ENCODE assay signal across 23 cellular contexts in the genomic region with DNA sequence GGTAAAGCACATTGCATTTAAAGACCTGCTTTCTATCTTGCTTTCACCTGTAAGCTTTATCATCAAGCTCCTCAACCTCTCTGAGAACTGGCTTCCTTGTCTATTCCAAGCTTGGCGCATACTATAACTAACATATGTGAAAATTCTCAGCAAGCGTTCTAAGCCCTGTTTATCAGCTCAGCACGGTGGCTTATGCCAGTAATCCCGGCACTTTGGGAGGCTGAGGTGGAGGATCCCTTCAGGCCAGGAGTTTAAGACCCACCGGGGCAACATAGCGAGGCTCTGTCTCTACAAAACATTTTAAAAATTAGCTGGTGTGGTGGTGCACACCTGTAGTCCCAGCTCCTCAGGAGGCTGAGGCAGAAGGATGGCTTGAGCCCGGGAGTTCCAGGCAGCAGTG.
"Had no signal": no experiment of that assay in that cellular context is flagged by ENCODE, and none has a peak within 500 bp of the region (broad histone marks: within the 10 kb centered on the region; RNA-seq: fewer than 3 reads in every experiment).

No MANE protein-coding gene starts in this region.

- H3K27me3 ChIP-seq: heart left ventricle, spleen, testis, tibial nerve, upper lobe of right lung, vagina had no signal

- H3K9me3 ChIP-seq: heart left ventricle, psoas muscle, spleen, testis, tibial nerve, upper lobe of right lung, vagina had no signal

- H3K9me3 Mint-ChIP-seq: natural killer cell; stimulated activated memory B cell treated with anti-CD40 and anti-IgM and Interleukin-4, amounts not matched to agents 10 μg/mL and 1 μg/mL and 100 μg/mL, for 72 hours; stimulated activated naive CD8-positive, alpha-beta T cell treated with anti-CD3 and anti-CD28 coated beads, Interleukin-15, amount 100 ng/mL, for 72 hours had no signal

- H3K27me3 Mint-ChIP-seq: stimulated activated memory B cell treated with anti-CD40 and anti-IgM and Interleukin-4, amounts not matched to agents 10 μg/mL and 1 μg/mL and 100 μg/mL, for 72 hours; stimulated activated naive CD8-positive, alpha-beta T cell treated with anti-CD3 and anti-CD28 coated beads, Interleukin-15, amount 100 ng/mL, for 72 hours had no signal

- H3K36me3 Mint-ChIP-seq: natural killer cell had no signal

- H3K4me3 Mint-ChIP-seq: natural killer cell; stimulated activated memory B cell treated with anti-CD40 and anti-IgM and Interleukin-4, amounts not matched to agents 10 μg/mL and 1 μg/mL and 100 μg/mL, for 72 hours; stimulated activated naive CD8-positive, alpha-beta T cell treated with anti-CD3 and anti-CD28 coated beads, Interleukin-15, amount 100 ng/mL, for 72 hours had no signal

- ATAC-seq: esophagus mucosa; heart left ventricle; natural killer cell; psoas muscle; sciatic nerve; stimulated activated memory B cell treated with anti-CD40 and anti-IgM and Interleukin-4, amounts not matched to agents 10 μg/mL and 1 μg/mL and 100 μg/mL, for 72 hours; stimulated activated naive CD8-positive, alpha-beta T cell treated with anti-CD3 and anti-CD28 coated beads, Interleukin-15, amount 100 ng/mL, for 72 hours; upper lobe of right lung had no signal

- H3K4me3 ChIP-seq: heart left ventricle, psoas muscle, spleen, testis, tibial nerve, upper lobe of right lung, vagina had no signal

- FAIRE-seq: endometrium, frontal cortex, islet of Langerhans had no signal

- H3K27ac ChIP-seq: psoas muscle, testis, vagina had no signal

- H3K36me3 ChIP-seq: vagina had no signal

- DNase-seq: effector memory CD4-positive, alpha-beta T cell; heart left ventricle; hippocampal formation; kidney glomerular epithelial cell; natural killer cell; occipital lobe; psoas muscle; retina; spleen; stimulated activated CD4-positive, alpha-beta T cell treated with anti-CD3 and anti-CD28 coated beads, Interleukin-15, amount 100 ng/mL, for 24 hours; stimulated activated CD4-positive, alpha-beta T cell treated with anti-CD3 and anti-CD28 coated beads, Interleukin-1b, Interleukin-23, amount 100 ng/mL, for 48 hours; stimulated activated CD4-positive, alpha-beta T cell treated with anti-CD3 and anti-CD28 coated beads, Interleukin-4, amount 100 ng/mL, for 24 hours; stimulated activated naive CD8-positive, alpha-beta T cell treated with anti-CD3 and anti-CD28 coated beads, Interleukin-15, amount 100 ng/mL, for 72 hours; testis; upper lobe of right lung had no signal

- H3K27ac Mint-ChIP-seq: natural killer cell; stimulated activated memory B cell treated with anti-CD40 and anti-IgM and Interleukin-4, amounts not matched to agents 10 μg/mL and 1 μg/mL and 100 μg/mL, for 72 hours; stimulated activated naive CD8-positive, alpha-beta T cell treated with anti-CD3 and anti-CD28 coated beads, Interleukin-15, amount 100 ng/mL, for 72 hours had no signal
